Comparison of ENCODE assay signal across 10 cellular contexts in the genomic region with DNA sequence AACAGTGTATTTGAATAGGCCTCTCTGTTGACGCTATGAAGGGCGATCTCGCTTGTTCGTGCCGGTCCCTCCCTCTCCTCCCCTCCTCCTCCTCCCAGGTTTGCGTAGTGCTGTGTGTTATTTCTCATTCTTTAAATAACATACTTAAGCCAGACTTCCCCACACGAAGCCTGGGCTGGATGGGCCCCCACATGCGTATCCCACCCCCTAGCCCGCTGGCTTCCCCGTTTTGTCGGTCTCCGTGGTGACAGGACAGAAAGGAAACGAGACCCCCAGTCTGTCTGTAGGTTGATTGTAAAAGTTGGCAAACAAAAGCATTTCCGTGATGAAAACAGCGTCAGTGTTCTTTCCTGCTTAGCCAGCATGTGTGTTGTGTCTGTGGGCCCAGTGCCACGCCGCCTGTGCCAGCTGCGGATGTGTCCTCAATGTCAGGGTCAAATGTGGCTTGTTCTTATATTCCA. TPM values are rescaled to one million over a fixed set of nuclear protein-coding genes. Genes with fewer than 3 reads are reported as not detected.
DNase-seq lines count a peak whose midpoint lies in the region; ATAC-seq and TF ChIP-seq lines count a peak whose summit lies in the region.
"Had no signal": no experiment of that assay in that cellular context is flagged by ENCODE, and none has a peak within 500 bp of the region (broad histone marks: within the 10 kb centered on the region; RNA-seq: fewer than 3 reads in every experiment).

No MANE protein-coding gene starts in this region.

- peaks cover 34% of the 10 kb centered on the region for H3K4me1 Mint-ChIP-seq in activated T-cell treated with anti-CD3 and anti-CD28 coated beads, Interleukin-2, amount 50 U/mL, for 72 hours (ENCODE audit: low read depth)
- H3K4me1 Mint-ChIP-seq in immature natural killer cell, result peaks cover 11 to 14% of the 10 kb centered on the region in 2 donors

- in situ Hi-C loops in KBM-7 (cut with MboI; ENCODE audit: low pct_unique_long_range_greater_than_20kb, low sequenced_read_pairs), result no loop called here

- H3K36me3 ChIP-seq in tibial artery, result peaks cover 34 to 78% (median 62%) of the 10 kb centered on the region in 3 donors

- H3K27me3 ChIP-seq in dorsolateral prefrontal cortex (no peaks in the 10 kb centered on the region), tibial artery (no peaks in the 10 kb centered on the region)

- TF ChIP-seq CTCF in dorsolateral prefrontal cortex (IDR thresholded peaks at IDR 0.05 in 54 of 56, conservative IDR thresholded peaks at IDR 0.05 in 2 of 56; ENCODE audit: low read depth in 1 of 56, partially characterized antibody in 56 of 56) (no peak), tibial artery (IDR thresholded peaks at IDR 0.05) (no peak)

- no peak for ATAC-seq in activated T-cell treated with anti-CD3 and anti-CD28 coated beads, Interleukin-2, amount 50 U/mL, for 72 hours (replicated peaks in 1 of 2)

- no peaks in the 10 kb centered on the region for H3K9me3 ChIP-seq in tibial artery

- H3K9me3 Mint-ChIP-seq in activated T-cell treated with anti-CD3 and anti-CD28 coated beads, Interleukin-2, amount 50 U/mL, for 72 hours, result no peaks in the 10 kb centered on the region
- no peaks in the 10 kb centered on the region for H3K9me3 Mint-ChIP-seq in immature natural killer cell

- no peak overlapping the region for H3K27ac Mint-ChIP-seq in activated T-cell treated with anti-CD3 and anti-CD28 coated beads, Interleukin-2, amount 50 U/mL, for 72 hours
- H3K27ac Mint-ChIP-seq in immature natural killer cell, result peak overlapping the region in 1 of 6 donors; percentile 71

- intact Hi-C loops in dorsolateral prefrontal cortex (cut with DNase I) (no loop called here), tibial artery (cut with DNase I; ENCODE audit: low total_unique reads) (no loop called here)

- no peaks in the 10 kb centered on the region for H3K27me3 Mint-ChIP-seq in activated T-cell treated with anti-CD3 and anti-CD28 coated beads, Interleukin-2, amount 50 U/mL, for 72 hours (ENCODE audit: low read depth)
- H3K27me3 Mint-ChIP-seq in immature natural killer cell (ENCODE audit: low read depth in 3 of 3), result peaks cover 0 to 5% (median 3%) of the 10 kb centered on the region in 3 donors

- H3K4me3 Mint-ChIP-seq in activated T-cell treated with anti-CD3 and anti-CD28 coated beads, Interleukin-2, amount 50 U/mL, for 72 hours, result peak overlapping the region; percentile 27 to 49
- H3K4me3 Mint-ChIP-seq in immature natural killer cell, result no peak overlapping the region

- H3K4me1 ChIP-seq in tibial artery, result peaks cover 0 to 31% (median 12%) of the 10 kb centered on the region in 4 donors

- no peak for DNase-seq in activated T-cell treated with anti-CD3 and anti-CD28 coated beads, Interleukin-2, amount 50 U/mL, for 72 hours
- DNase-seq in activated T-cell treated with anti-CD3 and anti-CD28 coated beads for 4 hours (no peak), dorsolateral prefrontal cortex (peak in 7 of 10 donors; percentile 26 to 67 (median 59)), midbrain (lab: John Stamatoyannopoulos, UW) (peak; percentile 37), tibial artery (peak; percentile 83), immature natural killer cell (no peak), KBM-7 (no peak), RKO (ENCODE audit: low spot score) (no peak)
- DNase-seq: activated gamma-delta T cell treated with Interleukin-2 at 50 U/mL for 16 hours had no signal

- H3K36me3 Mint-ChIP-seq in activated T-cell treated with anti-CD3 and anti-CD28 coated beads, Interleukin-2, amount 50 U/mL, for 72 hours (ENCODE audit: insufficient read depth in 2 of 2), result peaks cover 5 to 38% of the 10 kb centered on the region in 2 donors
- H3K36me3 Mint-ChIP-seq in immature natural killer cell, result peaks cover 32 to 57% (median 49%) of the 10 kb centered on the region in 3 donors

- peak overlapping the region in 12 of 59 donors; percentile 3 to 44 (median 16) for H3K4me3 ChIP-seq in dorsolateral prefrontal cortex
- H3K4me3 ChIP-seq in tibial artery, result peak overlapping the region; percentile 13 to 23

- H3K27ac ChIP-seq in dorsolateral prefrontal cortex, result peak overlapping the region in 13 of 59 donors; percentile 6 to 72 (median 28)
- peak overlapping the region; percentile 27 to 66 for H3K27ac ChIP-seq in tibial artery
- H3K27ac ChIP-seq: KMS-11 had no signal

RNA-seq across cellular contexts. Expression of a gene that starts 27.3 kb away (rescaled TPM):
- 100 to 1,000 TPM in 1 of 2 donors, 10 to 100 TPM in 1; 50.1 to 130 TPM for total RNA-seq in activated T-cell treated with anti-CD3 and anti-CD28 coated beads, Interleukin-2, amount 50 U/mL, for 72 hours
- total RNA-seq in dorsolateral prefrontal cortex, result 100 to 1,000 TPM in 3 of 120 experiments, 10 to 100 TPM in 117; 13.8 to 116 (median 36.6) TPM
- polyA plus RNA-seq in immature natural killer cell, result 10 to 100 TPM; 10.6 to 33.9 (median 14.7) TPM

RNA-seq across cellular contexts. Expression of a gene that starts 52.3 kb away (rescaled TPM):
- total RNA-seq in activated T-cell treated with anti-CD3 and anti-CD28 coated beads, Interleukin-2, amount 50 U/mL, for 72 hours, result not detected
- total RNA-seq in dorsolateral prefrontal cortex, result 1 to 10 TPM in 2 of 120 experiments, under 1 TPM in 8, not detected in 110; 0.41 to 1.8 (median 0.82) TPM
- 1 to 10 TPM in 2 of 3 donors, not detected in 1; 2.7 to 6.4 TPM for polyA plus RNA-seq in immature natural killer cell

Comparison
In these comparisons a context has a peak if more than half of its experiments do, and no peak if none do; other contexts are left out.
1. DNase-seq: peak in dorsolateral prefrontal cortex (7 of 10), midbrain (single experiment) and tibial artery (2 of 2); none in activated T-cell treated with anti-CD3 and anti-CD28 coated beads, Interleukin-2, amount 50 U/mL, for 72 hours (0 of 2), activated T-cell treated with anti-CD3 and anti-CD28 coated beads for 4 hours (single experiment), immature natural killer cell (0 of 3), KBM-7 (single experiment) and RKO (single experiment).
2. H3K4me3 Mint-ChIP-seq: peak in activated T-cell treated with anti-CD3 and anti-CD28 coated beads, Interleukin-2, amount 50 U/mL, for 72 hours (2 of 2); none in immature natural killer cell (0 of 5).